ENCODE assay signal across 29 cellular contexts in genomic region chr1:173744651-173745050, GRCh38.
"Had no signal": no experiment of that assay in that cellular context is flagged by ENCODE, and none has a peak within 500 bp of the region (broad histone marks: within the 10 kb centered on the region; RNA-seq: fewer than 3 reads in every experiment).

No MANE protein-coding gene starts in this region.

- FAIRE-seq: bronchial epithelial cell had no signal

- DNase-seq: activated B cell treated with CpG ODN at 0.5 μM for 24 hours; activated CD4-positive, alpha-beta memory T cell treated with anti-CD3 and anti-CD28 coated beads for 36 hours; activated CD4-positive, alpha-beta T cell treated with anti-CD3 and anti-CD28 coated beads for 4 hours; activated CD4-positive, alpha-beta T cell treated with anti-CD3 and anti-CD28 coated beads, Interleukin-2, amount 10 ng/mL, durations not matched to agents 24 days and 14 days; activated CD4-positive, alpha-beta T cell treated with anti-CD3 and anti-CD28 coated beads, Interleukin-2, amount 50 U/mL, for 1 hour; activated CD4-positive, alpha-beta T cell treated with anti-CD3 and anti-CD28 coated beads, Interleukin-2, amount 50 U/mL, for 4 hours; activated CD4-positive, CD25-positive, alpha-beta regulatory T cell treated with anti-CD3 and anti-CD28 coated beads, Interleukin-2, amount 50 U/mL, for 72 hours; activated CD8-positive, alpha-beta memory T cell treated with anti-CD3 and anti-CD28 coated beads, Interleukin-2, amount 50 U/mL, for 4 hours; activated CD8-positive, alpha-beta T cell treated with anti-CD3 and anti-CD28 coated beads for 36 hours; activated effector memory CD4-positive, alpha-beta T cell treated with anti-CD3 and anti-CD28 coated beads, Interleukin-2, amount 50 U/mL, for 16 hours; activated gamma-delta T cell treated with Interleukin-2 at 50 U/mL for 16 hours; activated naive CD4-positive, alpha-beta T cell; activated naive CD4-positive, alpha-beta T cell treated with anti-CD3 and anti-CD28 coated beads for 36 hours; activated naive CD8-positive, alpha-beta T cell treated with anti-CD3 and anti-CD28 coated beads, Interleukin-2, amount 10 ng/mL, durations not matched to agents 7 days and 5 days; activated naive CD8-positive, alpha-beta T cell treated with anti-CD3 and anti-CD28 coated beads, Interleukin-2, amount 50 U/mL, for 24 hours; activated T-cell treated with anti-CD3 and anti-CD28 coated beads for 4 hours; activated T-cell treated with anti-CD3 and anti-CD28 coated beads, Interleukin-2, amount 50 U/mL, for 1 hour; activated T-cell treated with anti-CD3 and anti-CD28 coated beads, Interleukin-2, amount 50 U/mL, for 4 hours; activated T-cell treated with anti-CD3 and anti-CD28 coated beads, Interleukin-2, amount 50 U/mL, for 72 hours; amygdala; anterior cingulate cortex; caudate nucleus; cerebellar nuclear complex; T-helper 1 cell; T-helper 2 cell; T-helper 9 cell had no signal

- H3K27ac ChIP-seq: ascending aorta, cardiac muscle cell had no signal
